Comparison of ENCODE assay signal across 15 cellular contexts in the genomic region with DNA sequence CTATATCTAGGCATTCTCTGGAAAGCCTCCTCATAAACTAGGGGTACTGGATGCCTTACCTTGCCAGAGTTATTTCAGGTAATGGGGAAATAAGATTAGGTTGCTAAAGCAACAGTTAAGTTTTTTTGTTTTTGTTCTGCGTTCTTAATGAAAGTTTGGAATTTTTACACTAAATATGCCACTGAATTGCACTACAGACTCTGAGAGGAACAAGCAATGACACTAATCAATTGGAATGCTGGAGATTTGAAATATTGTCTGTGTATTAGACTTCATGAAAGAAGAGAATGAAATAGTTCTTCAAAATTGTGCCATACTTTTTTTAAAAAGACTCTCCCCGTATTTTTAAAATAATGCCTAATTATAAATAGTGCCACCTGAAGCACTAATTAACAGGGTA.
DNase-seq lines count a peak whose midpoint lies in the region; ATAC-seq and TF ChIP-seq lines count a peak whose summit lies in the region.
"Had no signal": no experiment of that assay in that cellular context is flagged by ENCODE, and none has a peak within 500 bp of the region (broad histone marks: within the 10 kb centered on the region; RNA-seq: fewer than 3 reads in every experiment).

No MANE protein-coding gene starts in this region.

- TF ChIP-seq CTCF in OCI-LY7 (conservative IDR thresholded peaks at IDR 0.05; ENCODE audit: low read length), result no peak
- no peak for TF ChIP-seq CTCF in osteoblast (IDR thresholded peaks at IDR 0.05; ENCODE audit: extremely low read depth, low read depth, low read length)

- ATAC-seq in activated naive CD4-positive, alpha-beta T cell treated with anti-CD3 and anti-CD28 coated beads, Interleukin-2, amount 50 U/mL, for 72 hours, result no peak

- peaks cover 10% of the 10 kb centered on the region in 2 donors for H3K9me3 Mint-ChIP-seq in activated naive CD4-positive, alpha-beta T cell treated with anti-CD3 and anti-CD28 coated beads, Interleukin-2, amount 50 U/mL, for 72 hours

- BruUV-seq in OCI-LY7 (replicated peaks; lab: Mats Ljungman, UMichigan), result no TSS peak

- POLR2A ChIA-PET in OCI-LY7 (lab: Charles Lee), result interaction anchor here (1.6 kb wide), 1 partner anchor 119 kb away, joined by 4 read pairs; no protein-coding TSS in a partner anchor

- H4K20me1 ChIP-seq in OCI-LY7 (ENCODE audit: insufficient read depth, low read length) (no peaks in the 10 kb centered on the region), osteoblast (ENCODE audit: insufficient read depth, low read length) (no peaks in the 10 kb centered on the region)

- H3K4me1 ChIP-seq in OCI-LY7 (ENCODE audit: insufficient read depth, low read length, poor library complexity, severe bottlenecking), result no peaks in the 10 kb centered on the region
- H3K4me1 ChIP-seq in osteoblast (ENCODE audit: insufficient read depth, low read length), result peaks cover 4% of the 10 kb centered on the region

- H3K27ac ChIP-seq in OCI-LY7 (ENCODE audit: low read depth, low read length, poor library complexity, severe bottlenecking) (no peak overlapping the region), osteoblast (ENCODE audit: low read depth, low read length) (no peak overlapping the region)
- H3K27ac ChIP-seq: PC-9, RWPE1 had no signal

- intact Hi-C loops in OCI-LY7 (cut with micrococcal nuclease; ENCODE audit: unreplicated experiment), result no loop called here

- CTCF ChIA-PET in OCI-LY7 (lab: Charles Lee; ENCODE audit: unreplicated experiment), result interaction anchor here (0.7 kb wide), 1 partner anchor 82 kb away, joined by 4 read pairs; no protein-coding TSS in a partner anchor

- H3K27ac Mint-ChIP-seq in activated naive CD4-positive, alpha-beta T cell treated with anti-CD3 and anti-CD28 coated beads, Interleukin-2, amount 50 U/mL, for 72 hours, result no peak overlapping the region

- H3K79me2 ChIP-seq in OCI-LY7 (ENCODE audit: insufficient read depth, low read depth, low read length) (no peaks in the 10 kb centered on the region), osteoblast (ENCODE audit: insufficient read depth, low read length) (peaks cover 8% of the 10 kb centered on the region)

- H3K4me3 ChIP-seq in OCI-LY7 (ENCODE audit: low read depth, low read length, poor library complexity, severe bottlenecking), result no peak overlapping the region
- no peak overlapping the region for H3K4me3 ChIP-seq in osteoblast (ENCODE audit: insufficient read depth, low read length)
- H3K4me3 ChIP-seq: GM12878, PC-9 had no signal

- no peaks in the 10 kb centered on the region for H3K27me3 ChIP-seq in osteoblast (ENCODE audit: insufficient read depth, low read length)

- no peak overlapping the region for H3K4me2 ChIP-seq in OCI-LY7 (ENCODE audit: low read length)
- no peak overlapping the region for H3K4me2 ChIP-seq in osteoblast (ENCODE audit: insufficient read depth, low read length)
- H3K4me2 ChIP-seq: PC-9 had no signal

- DNase-seq in AG20443 (ENCODE audit: low spot score) (peak; percentile 33), OCI-LY7 (ENCODE audit: low spot score) (no peak), dedifferentiated amniotic fluid mesenchymal stem cell (ENCODE audit: extremely low spot score) (peak; percentile 27), osteoblast (ENCODE audit: insufficient read length, low spot score, missing footprints) (peak; percentile 72), AG08396 (ENCODE audit: low spot score) (no peak), DMS79 treated with DMSO at 0.1 percent for 48 hours (lab: John Stamatoyannopoulos, UW) (no peak)
- DNase-seq in activated naive CD4-positive, alpha-beta T cell treated with anti-CD3 and anti-CD28 coated beads, Interleukin-2, amount 50 U/mL, for 72 hours (ENCODE audit: low spot score in 2 of 2), result no peak
- DNase-seq: GF-D8, GOT3, NCI-H1105 treated with DMSO at 0.1 percent for 48 hours, NCI-H1694, NCI-H774, PC-9 had no signal

- H3K9me3 ChIP-seq in OCI-LY7 (ENCODE audit: low read length), result no peaks in the 10 kb centered on the region
- no peaks in the 10 kb centered on the region for H3K9me3 ChIP-seq in osteoblast (ENCODE audit: low read depth, low read length)

- H3K36me3 ChIP-seq in OCI-LY7 (ENCODE audit: insufficient read depth, low read length) (no peaks in the 10 kb centered on the region), osteoblast (ENCODE audit: insufficient read depth, low read length) (peaks cover 24% of the 10 kb centered on the region)

- H3K36me3 Mint-ChIP-seq in activated naive CD4-positive, alpha-beta T cell treated with anti-CD3 and anti-CD28 coated beads, Interleukin-2, amount 50 U/mL, for 72 hours, result peaks cover 0 to 6% of the 10 kb centered on the region in 2 donors

- no peaks in the 10 kb centered on the region for H3K9me2 ChIP-seq in OCI-LY7 (ENCODE audit: insufficient read depth, low read length)

- H2AFZ ChIP-seq in OCI-LY7 (ENCODE audit: low read length) (peak overlapping the region; percentile 27; the same call in 1 of the 2 replicates), osteoblast (ENCODE audit: low read length) (no peak overlapping the region)
- H2AFZ ChIP-seq: PC-9 had no signal

Comparison
In these comparisons a context has a peak if more than half of its experiments do, and no peak if none do; other contexts are left out.
1. DNase-seq: peak in AG20443 (single experiment), dedifferentiated amniotic fluid mesenchymal stem cell (single experiment) and osteoblast (single experiment); none in OCI-LY7 (single experiment), AG08396 (single experiment), DMS79 treated with DMSO at 0.1 percent for 48 hours (single experiment) and activated naive CD4-positive, alpha-beta T cell treated with anti-CD3 and anti-CD28 coated beads, Interleukin-2, amount 50 U/mL, for 72 hours (0 of 2).